ENCODE assay signal across 37 cellular contexts in the genomic region with DNA sequence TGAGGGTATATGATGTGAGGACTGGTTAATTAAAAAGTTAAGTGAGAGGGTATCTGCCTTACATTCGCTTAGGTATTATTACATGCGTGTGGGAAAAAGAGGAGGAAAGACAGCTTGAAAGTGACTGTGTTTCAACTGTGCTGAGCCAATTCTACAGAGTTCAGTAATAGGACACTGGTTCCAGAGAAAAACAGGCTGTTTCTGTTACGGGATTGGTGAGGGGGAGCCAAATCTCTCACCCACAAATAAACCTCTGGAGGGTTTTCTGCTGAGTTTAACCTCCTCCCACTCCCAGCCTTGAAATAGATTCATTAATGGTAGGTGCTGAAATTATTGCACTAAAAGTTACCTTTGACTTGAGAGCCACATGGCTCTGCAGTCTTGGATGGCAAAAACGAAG. TPM values are rescaled to one million over a fixed set of nuclear protein-coding genes. Genes with fewer than 3 reads are reported as not detected.
"Had no signal": no experiment of that assay in that cellular context is flagged by ENCODE, and none has a peak within 500 bp of the region (broad histone marks: within the 10 kb centered on the region; RNA-seq: fewer than 3 reads in every experiment).

No MANE protein-coding gene starts in this region.

- ATAC-seq: activated CD4-positive, alpha-beta T cell treated with anti-CD3 and anti-CD28 coated beads for 36 hours; activated CD4-positive, CD25-positive, alpha-beta regulatory T cell treated with anti-CD3 and anti-CD28 coated beads, Interleukin-2, amount 50 U/mL, for 24 hours; activated CD8-positive, alpha-beta T cell treated with anti-CD3 and anti-CD28 coated beads, Interleukin-2, amount 10 ng/mL, durations not matched to agents 7 days and 5 days; activated naive CD4-positive, alpha-beta T cell treated with anti-CD3 and anti-CD28 coated beads, Interleukin-2, amount 50 U/mL, for 72 hours; activated naive CD8-positive, alpha-beta T cell treated with anti-CD3 and anti-CD28 coated beads, Interleukin-2, amount 50 U/mL, for 24 hours; activated T-cell treated with anti-CD3 and anti-CD28 coated beads, Interleukin-2, amount 50 U/mL, for 4 hours; WTC11 had no signal

- H3K27ac Mint-ChIP-seq: activated CD4-positive, alpha-beta T cell treated with anti-CD3 and anti-CD28 coated beads for 36 hours; activated CD4-positive, alpha-beta T cell treated with anti-CD3 and anti-CD28 coated beads, Interleukin-2, amount 10 ng/mL, durations not matched to agents 7 days and 5 days; activated CD8-positive, alpha-beta T cell treated with anti-CD3 and anti-CD28 coated beads, Interleukin-2, amount 10 ng/mL, durations not matched to agents 7 days and 5 days; activated naive CD4-positive, alpha-beta T cell treated with anti-CD3 and anti-CD28 coated beads for 36 hours; activated naive CD4-positive, alpha-beta T cell treated with anti-CD3 and anti-CD28 coated beads, Interleukin-2, amount 50 U/mL, for 72 hours; activated naive CD8-positive, alpha-beta T cell treated with anti-CD3 and anti-CD28 coated beads, Interleukin-2, amount 50 U/mL, for 24 hours; activated T-helper 1 cell treated with anti-CD3 and anti-CD28 coated beads, Interleukin-12 subunit alpha, Interleukin-12 subunit beta, Interleukin-2, Interleukin-4 antibody, amounts not matched to agents 30 ng/mL and 10 ng/mL and 1 ng/mL, durations not matched to agents 14 hours and 24 hours and 36 hours; brain; T-helper 1 cell treated with Interleukin-12 subunit alpha and Interleukin-12 subunit beta and Interleukin-4 antibody, amounts not matched to agents 30 μg/mL and 1 μg/mL, for 36 hours; T-helper 2 cell treated with Interferon-gamma antibody and Interleukin-4, amounts not matched to agents 5 μg/mL and 100 μg/mL, for 36 hours; WTC11 had no signal

- H3K4me3 Mint-ChIP-seq: activated CD4-positive, alpha-beta T cell treated with anti-CD3 and anti-CD28 coated beads for 36 hours; activated CD4-positive, alpha-beta T cell treated with anti-CD3 and anti-CD28 coated beads, Interleukin-2, amount 10 ng/mL, durations not matched to agents 7 days and 5 days; activated CD8-positive, alpha-beta T cell treated with anti-CD3 and anti-CD28 coated beads, Interleukin-2, amount 10 ng/mL, durations not matched to agents 7 days and 5 days; activated naive CD4-positive, alpha-beta T cell treated with anti-CD3 and anti-CD28 coated beads for 36 hours; activated naive CD8-positive, alpha-beta T cell treated with anti-CD3 and anti-CD28 coated beads, Interleukin-2, amount 50 U/mL, for 24 hours; activated T-cell treated with anti-CD3 and anti-CD28 coated beads, Interleukin-2, amount 50 U/mL, for 4 hours; activated T-helper 1 cell treated with anti-CD3 and anti-CD28 coated beads, Interleukin-12 subunit alpha, Interleukin-12 subunit beta, Interleukin-2, Interleukin-4 antibody, amounts not matched to agents 30 ng/mL and 10 ng/mL and 1 ng/mL, durations not matched to agents 14 hours and 24 hours and 36 hours; brain; T-helper 1 cell treated with Interleukin-12 subunit alpha and Interleukin-12 subunit beta and Interleukin-4 antibody, amounts not matched to agents 30 μg/mL and 1 μg/mL, for 36 hours; T-helper 2 cell treated with Interferon-gamma antibody and Interleukin-4, amounts not matched to agents 5 μg/mL and 100 μg/mL, for 36 hours; WTC11 had no signal

- FAIRE-seq: bronchial epithelial cell had no signal

- H3K36me3 ChIP-seq: MG63, SJSA1 had no signal

- H3K9ac ChIP-seq: SK-N-SH had no signal

- H3K27ac ChIP-seq: PC-9, SJSA1 had no signal

- H3K4me1 Mint-ChIP-seq: activated naive CD8-positive, alpha-beta T cell treated with anti-CD3 and anti-CD28 coated beads, Interleukin-2, amount 50 U/mL, for 24 hours; WTC11 had no signal

- H3K4me1 ChIP-seq: SJSA1 had no signal

- H3K9me3 ChIP-seq: MG63, SJSA1, SK-N-SH had no signal

- H3K36me3 Mint-ChIP-seq: activated naive CD4-positive, alpha-beta T cell treated with anti-CD3 and anti-CD28 coated beads, Interleukin-2, amount 50 U/mL, for 72 hours; brain; WTC11 had no signal

- DNase-seq: activated CD4-positive, alpha-beta T cell treated with anti-CD3 and anti-CD28 coated beads for 36 hours; activated CD4-positive, alpha-beta T cell treated with anti-CD3 and anti-CD28 coated beads, Interleukin-2, amount 10 ng/mL, durations not matched to agents 7 days and 5 days; activated CD4-positive, alpha-beta T cell treated with anti-CD3 and anti-CD28 coated beads, Interleukin-2, amount 50 U/mL, for 48 hours; activated CD8-positive, alpha-beta memory T cell treated with anti-CD3 and anti-CD28 coated beads, Interleukin-2, amount 50 U/mL, for 4 hours; activated CD8-positive, alpha-beta T cell treated with anti-CD3 and anti-CD28 coated beads, Interleukin-2, amount 10 ng/mL, durations not matched to agents 7 days and 5 days; activated gamma-delta T cell treated with Interleukin-2 at 50 U/mL for 16 hours; activated naive CD4-positive, alpha-beta T cell treated with anti-CD3 and anti-CD28 coated beads for 36 hours; activated naive CD8-positive, alpha-beta T cell treated with anti-CD3 and anti-CD28 coated beads, Interleukin-2, amount 50 U/mL, for 24 hours; activated T-cell treated with anti-CD3 and anti-CD28 coated beads for 4 hours; activated T-cell treated with anti-CD3 and anti-CD28 coated beads, Interleukin-2, amount 50 U/mL, for 4 hours; anterior cingulate cortex; central memory CD4-positive, alpha-beta T cell; Karpas-422; KBM-7; MG63; NCI-H1048; NCI-H1105 treated with DMSO at 0.1 percent for 48 hours; NCI-H1436; NCI-H1694; NCI-H1930; NCI-H2081 treated with DMSO at 0.1 percent for 48 hours; NCI-H226; NCI-H446 treated with DMSO at 0.1 percent for 48 hours; NCI-H524 treated with DMSO at 0.1 percent for 48 hours; NK-92 treated with Interleukin-12 subunit alpha and Interleukin-12 subunit beta, amount 100 ng/mL, for 24 hours; PC-9; SHP77 treated with DMSO at 0.1 percent for 48 hours; SK-N-SH had no signal

- H2AFZ ChIP-seq: PC-9 had no signal

- H3K4me2 ChIP-seq: PC-9, SK-N-SH had no signal

- H3K9me3 Mint-ChIP-seq: activated CD4-positive, alpha-beta T cell treated with anti-CD3 and anti-CD28 coated beads, Interleukin-2, amount 10 ng/mL, durations not matched to agents 7 days and 5 days; activated naive CD4-positive, alpha-beta T cell treated with anti-CD3 and anti-CD28 coated beads for 36 hours; activated naive CD4-positive, alpha-beta T cell treated with anti-CD3 and anti-CD28 coated beads, Interleukin-2, amount 50 U/mL, for 72 hours; activated naive CD8-positive, alpha-beta T cell treated with anti-CD3 and anti-CD28 coated beads, Interleukin-2, amount 50 U/mL, for 24 hours; activated T-cell treated with anti-CD3 and anti-CD28 coated beads, Interleukin-2, amount 50 U/mL, for 4 hours; activated T-helper 1 cell treated with anti-CD3 and anti-CD28 coated beads, Interleukin-12 subunit alpha, Interleukin-12 subunit beta, Interleukin-2, Interleukin-4 antibody, amounts not matched to agents 30 ng/mL and 10 ng/mL and 1 ng/mL, durations not matched to agents 14 hours and 24 hours and 36 hours; brain; T-helper 1 cell treated with Interleukin-12 subunit alpha and Interleukin-12 subunit beta and Interleukin-4 antibody, amounts not matched to agents 30 μg/mL and 1 μg/mL, for 36 hours; T-helper 2 cell treated with Interferon-gamma antibody and Interleukin-4, amounts not matched to agents 5 μg/mL and 100 μg/mL, for 36 hours; WTC11 had no signal

- H3K4me3 ChIP-seq: MG63, PC-9, SJSA1 had no signal

RNA-seq across cellular contexts. Expression of a gene that starts 3.9 kb away (rescaled TPM):
- total RNA-seq: activated CD4-positive, alpha-beta T cell treated with anti-CD3 and anti-CD28 coated beads for 36 hours; activated CD4-positive, alpha-beta T cell treated with anti-CD3 and anti-CD28 coated beads, Interleukin-2, amount 10 ng/mL, durations not matched to agents 7 days and 5 days; activated CD8-positive, alpha-beta T cell treated with anti-CD3 and anti-CD28 coated beads, Interleukin-2, amount 10 ng/mL, durations not matched to agents 7 days and 5 days; activated naive CD4-positive, alpha-beta T cell treated with anti-CD3 and anti-CD28 coated beads for 36 hours; activated naive CD4-positive, alpha-beta T cell treated with anti-CD3 and anti-CD28 coated beads, Interleukin-2, amount 50 U/mL, for 72 hours; activated T-cell treated with anti-CD3 and anti-CD28 coated beads, Interleukin-2, amount 50 U/mL, for 4 hours; activated T-helper 1 cell treated with anti-CD3 and anti-CD28 coated beads, Interleukin-12 subunit alpha, Interleukin-12 subunit beta, Interleukin-2, Interleukin-4 antibody, amounts not matched to agents 30 ng/mL and 10 ng/mL and 1 ng/mL, durations not matched to agents 14 hours and 24 hours and 36 hours; bronchial epithelial cell; PC-9; SJSA1; WTC11 had no signal
- polyA plus RNA-seq: SK-N-SH had no signal

RNA-seq across cellular contexts. Expression of a gene that starts 6.4 kb away (rescaled TPM):
- total RNA-seq: activated CD4-positive, alpha-beta T cell treated with anti-CD3 and anti-CD28 coated beads for 36 hours; activated CD4-positive, alpha-beta T cell treated with anti-CD3 and anti-CD28 coated beads, Interleukin-2, amount 10 ng/mL, durations not matched to agents 7 days and 5 days; activated CD8-positive, alpha-beta T cell treated with anti-CD3 and anti-CD28 coated beads, Interleukin-2, amount 10 ng/mL, durations not matched to agents 7 days and 5 days; activated naive CD4-positive, alpha-beta T cell treated with anti-CD3 and anti-CD28 coated beads for 36 hours; activated naive CD4-positive, alpha-beta T cell treated with anti-CD3 and anti-CD28 coated beads, Interleukin-2, amount 50 U/mL, for 72 hours; activated T-cell treated with anti-CD3 and anti-CD28 coated beads, Interleukin-2, amount 50 U/mL, for 4 hours; activated T-helper 1 cell treated with anti-CD3 and anti-CD28 coated beads, Interleukin-12 subunit alpha, Interleukin-12 subunit beta, Interleukin-2, Interleukin-4 antibody, amounts not matched to agents 30 ng/mL and 10 ng/mL and 1 ng/mL, durations not matched to agents 14 hours and 24 hours and 36 hours; bronchial epithelial cell; PC-9; SJSA1; WTC11 had no signal
- polyA plus RNA-seq: SK-N-SH had no signal

RNA-seq across cellular contexts. Expression of a gene that starts 20.8 kb away (rescaled TPM):
- total RNA-seq: activated CD4-positive, alpha-beta T cell treated with anti-CD3 and anti-CD28 coated beads for 36 hours; activated CD4-positive, alpha-beta T cell treated with anti-CD3 and anti-CD28 coated beads, Interleukin-2, amount 10 ng/mL, durations not matched to agents 7 days and 5 days; activated CD8-positive, alpha-beta T cell treated with anti-CD3 and anti-CD28 coated beads, Interleukin-2, amount 10 ng/mL, durations not matched to agents 7 days and 5 days; activated naive CD4-positive, alpha-beta T cell treated with anti-CD3 and anti-CD28 coated beads for 36 hours; activated naive CD4-positive, alpha-beta T cell treated with anti-CD3 and anti-CD28 coated beads, Interleukin-2, amount 50 U/mL, for 72 hours; activated T-cell treated with anti-CD3 and anti-CD28 coated beads, Interleukin-2, amount 50 U/mL, for 4 hours; activated T-helper 1 cell treated with anti-CD3 and anti-CD28 coated beads, Interleukin-12 subunit alpha, Interleukin-12 subunit beta, Interleukin-2, Interleukin-4 antibody, amounts not matched to agents 30 ng/mL and 10 ng/mL and 1 ng/mL, durations not matched to agents 14 hours and 24 hours and 36 hours; bronchial epithelial cell; PC-9; SJSA1; WTC11 had no signal
- polyA plus RNA-seq: SK-N-SH had no signal

RNA-seq across cellular contexts. Expression of a gene that starts 23.8 kb away (rescaled TPM):
- total RNA-seq: activated CD4-positive, alpha-beta T cell treated with anti-CD3 and anti-CD28 coated beads for 36 hours; activated CD4-positive, alpha-beta T cell treated with anti-CD3 and anti-CD28 coated beads, Interleukin-2, amount 10 ng/mL, durations not matched to agents 7 days and 5 days; activated CD8-positive, alpha-beta T cell treated with anti-CD3 and anti-CD28 coated beads, Interleukin-2, amount 10 ng/mL, durations not matched to agents 7 days and 5 days; activated naive CD4-positive, alpha-beta T cell treated with anti-CD3 and anti-CD28 coated beads for 36 hours; activated naive CD4-positive, alpha-beta T cell treated with anti-CD3 and anti-CD28 coated beads, Interleukin-2, amount 50 U/mL, for 72 hours; activated T-cell treated with anti-CD3 and anti-CD28 coated beads, Interleukin-2, amount 50 U/mL, for 4 hours; activated T-helper 1 cell treated with anti-CD3 and anti-CD28 coated beads, Interleukin-12 subunit alpha, Interleukin-12 subunit beta, Interleukin-2, Interleukin-4 antibody, amounts not matched to agents 30 ng/mL and 10 ng/mL and 1 ng/mL, durations not matched to agents 14 hours and 24 hours and 36 hours; bronchial epithelial cell; PC-9; SJSA1; WTC11 had no signal
- polyA plus RNA-seq: SK-N-SH had no signal
